In the genomic region with DNA sequence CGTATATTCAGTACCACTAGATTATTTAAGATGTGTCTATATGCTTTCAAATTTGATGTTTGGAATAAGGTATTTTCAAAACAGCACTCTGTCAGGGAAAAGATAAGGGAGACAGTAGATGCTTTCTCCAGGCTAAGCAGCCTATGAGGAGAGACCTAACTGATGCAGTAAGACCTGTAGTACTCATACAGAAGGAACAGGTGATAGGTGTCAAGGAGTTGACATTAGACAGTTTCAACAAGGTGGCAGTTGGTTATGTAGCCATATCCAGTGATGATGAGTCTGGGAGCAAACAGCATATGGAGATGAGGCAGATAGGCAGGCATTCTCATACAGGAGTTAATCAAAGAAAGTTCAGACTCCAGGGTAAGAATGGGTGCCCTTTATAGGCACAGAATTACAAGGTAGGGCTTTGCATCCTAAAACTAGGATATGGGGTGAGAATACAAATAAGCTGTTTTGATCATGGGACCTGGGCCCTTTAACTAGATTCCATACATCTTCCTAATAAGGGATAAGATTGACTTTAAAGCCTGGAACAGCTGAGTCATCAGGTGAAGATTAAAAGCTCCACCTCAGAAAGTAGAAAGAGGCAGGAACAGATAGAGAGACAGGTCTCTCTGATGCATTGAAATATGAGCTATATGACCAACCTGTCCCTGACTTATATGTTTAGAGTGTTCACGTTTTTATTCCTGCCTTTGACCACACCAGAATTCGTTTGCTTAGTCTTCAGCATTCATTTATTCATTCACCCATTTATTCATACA, we compare ENCODE assay signal across 28 cellular contexts. TPM values are rescaled to one million over a fixed set of nuclear protein-coding genes. Genes with fewer than 3 reads are reported as not detected.
A peak's percentile ranks its signal among the peaks of the same experiment; 100 is the strongest.
DNase-seq lines count a peak whose midpoint lies in the region; ATAC-seq, FAIRE-seq and TF ChIP-seq lines count a peak whose summit lies in the region.
"Had no signal": no experiment of that assay in that cellular context is flagged by ENCODE, and none has a peak within 500 bp of the region (broad histone marks: within the 10 kb centered on the region; RNA-seq: fewer than 3 reads in every experiment).

No MANE protein-coding gene starts in this region.

- RAD21 ChIA-PET in HCT116 (lab: Charles Lee; ENCODE audit: low non-redundant PET in 1 of 2, low total read pairs in 2 of 2, uncharacterized antibody in 2 of 2, unreplicated experiment in 2 of 2), result no interaction called here

- TF ChIP-seq CTCF in HCT116 (IDR thresholded peaks at IDR 0.05 in 2 of 3, conservative IDR thresholded peaks at IDR 0.05 in 1 of 3; ENCODE audit: borderline replicate concordance in 1 of 3, insufficient read depth in 1 of 3, low read depth in 2 of 3, low read length in 2 of 3), result no peak
- no peak for TF ChIP-seq CTCF in K562 (IDR thresholded peaks at IDR 0.05 in 2 of 3, conservative IDR thresholded peaks at IDR 0.05 in 1 of 3; ENCODE audit: insufficient read depth in 2 of 3, low read depth in 1 of 3, low read length in 3 of 3)
- no peak for TF ChIP-seq CTCF in kidney epithelial cell (IDR thresholded peaks at IDR 0.05; ENCODE audit: insufficient read depth, low read length, poor library complexity, severe bottlenecking)
- no peak for TF ChIP-seq CTCF in mucosa of descending colon (IDR thresholded peaks at IDR 0.05)
- no peak for TF ChIP-seq CTCF in natural killer cell (IDR thresholded peaks at IDR 0.05)

- H3K4me2 ChIP-seq in HCT116 (ENCODE audit: low read length) (peak overlapping the region; percentile 34), K562 (ENCODE audit: insufficient read depth, low read length) (no peak overlapping the region)
- H3K4me2 ChIP-seq: BLaER1 treated with 17β-estradiol and CSF1 and Interleukin-3, amounts not matched to agents 10 nM and 100 nM had no signal

- H3K9me3 Mint-ChIP-seq in natural killer cell, result no peaks in the 10 kb centered on the region
- H3K9me3 Mint-ChIP-seq: activated naive CD4-positive, alpha-beta T cell treated with anti-CD3 and anti-CD28 coated beads, Interleukin-2, amount 50 U/mL, for 72 hours; HFFc6 had no signal

- ATAC-seq in HCT116 (peak; percentile 73), K562 (peak; percentile 86), mucosa of descending colon (no peak), natural killer cell (no peak)

- in situ Hi-C loops in K562 (cut with MboI), result no loop called here

- H3K4me1 ChIP-seq in HCT116 (ENCODE audit: control insufficient read depth in 1 of 2, insufficient read depth in 2 of 2, low read length in 2 of 2) (peaks cover 6 to 12% of the 10 kb centered on the region in 2 experiments; a peak in 3 of 4 replicates), K562 (replicated peaks in 1 of 2; ENCODE audit: control insufficient read depth in 2 of 2, insufficient read depth in 2 of 2, low read length in 2 of 2) (peaks cover 0 to 8% of the 10 kb centered on the region in 2 experiments; a peak in 2 of 5 replicates), mucosa of descending colon (ENCODE audit: low read depth) (no peaks in the 10 kb centered on the region)
- H3K4me1 ChIP-seq: prostate gland, tibial artery had no signal

- H3K9me3 ChIP-seq in HCT116 (ENCODE audit: control insufficient read depth in 1 of 2, insufficient read depth in 1 of 2, low read depth in 1 of 2, low read length in 2 of 2), result no peaks in the 10 kb centered on the region; a peak in 1 of 4 replicates
- no peaks in the 10 kb centered on the region for H3K9me3 ChIP-seq in K562 (replicated peaks; ENCODE audit: control insufficient read depth, insufficient read depth, low read depth, low read length)
- no peaks in the 10 kb centered on the region for H3K9me3 ChIP-seq in mucosa of descending colon
- H3K9me3 ChIP-seq: prostate gland, tibial artery had no signal

- H4K20me1 ChIP-seq in HCT116 (ENCODE audit: insufficient read depth) (no peaks in the 10 kb centered on the region), K562 (replicated peaks; ENCODE audit: control insufficient read depth, insufficient read depth, low read length) (no peaks in the 10 kb centered on the region)
- H4K20me1 ChIP-seq: BLaER1 treated with 17β-estradiol and CSF1 and Interleukin-3, amounts not matched to agents 10 nM and 100 nM had no signal

- 7% methylated on average over 3 of the region's 3 CpGs for WGBS in K562 (ENCODE audit: insufficient coverage, low coverage, missing lambda C conversion rate)

- H3K79me2 ChIP-seq in HCT116 (ENCODE audit: insufficient read depth, low read length) (no peaks in the 10 kb centered on the region), K562 (ENCODE audit: control insufficient read depth, insufficient read depth, low read length) (no peaks in the 10 kb centered on the region)

- TF ChIP-seq POLR2A in HCT116 (IDR thresholded peaks at IDR 0.05; ENCODE audit: borderline replicate concordance, extremely low read depth, insufficient read depth, insufficient read length) (no peak), K562 (conservative IDR thresholded peaks at IDR 0.05) (no peak)

- H3K27ac Mint-ChIP-seq in natural killer cell, result no peak overlapping the region
- H3K27ac Mint-ChIP-seq: activated naive CD4-positive, alpha-beta T cell treated with anti-CD3 and anti-CD28 coated beads, Interleukin-2, amount 50 U/mL, for 72 hours; HFFc6; mesothelial cell of epicardium; naive B cell had no signal

- BruUV-seq in HCT116 (replicated peaks; lab: Mats Ljungman, UMichigan) (no TSS peak), K562 (replicated peaks; lab: Mats Ljungman, UMichigan) (no TSS peak)

- H2AFZ ChIP-seq in HCT116 (ENCODE audit: low read depth, low read length, poor library complexity, severe bottlenecking) (no peak overlapping the region), K562 (ENCODE audit: low read depth, low read length) (no peak overlapping the region)

- H3K36me3 ChIP-seq in HCT116 (ENCODE audit: control insufficient read depth in 1 of 2, insufficient read depth in 2 of 2, low read length in 2 of 2) (no peaks in the 10 kb centered on the region), K562 (ENCODE audit: control insufficient read depth, insufficient read depth, low read length) (no peaks in the 10 kb centered on the region), kidney epithelial cell (ENCODE audit: control insufficient read depth, insufficient read depth, low read length) (no peaks in the 10 kb centered on the region), mucosa of descending colon (ENCODE audit: low read depth) (no peaks in the 10 kb centered on the region)
- H3K36me3 ChIP-seq: prostate gland, tibial artery had no signal

- TF ChIP-seq RAD21 in HCT116 (IDR thresholded peaks at IDR 0.05; ENCODE audit: low read depth) (no peak), K562 (CRISPR knock-in tag; conservative IDR thresholded peaks at IDR 0.05 in 1 of 2, IDR thresholded peaks at IDR 0.05 in 1 of 2) (no peak)

- DNase-seq in DMS53 (lab: John Stamatoyannopoulos, UW) (peak; percentile 62), HCT116 (ENCODE audit: low read depth, low spot score) (peak; percentile 19), K562 (ENCODE audit: extremely low read depth in 1 of 4, low spot score in 3 of 4) (peak in 1 of 4 experiments; percentile 48), kidney epithelial cell (ENCODE audit: low read depth) (peak; percentile 5), mucosa of descending colon (no peak), NCI-H2227 treated with DMSO at 0.1 percent for 48 hours (lab: John Stamatoyannopoulos, UW) (no peak), natural killer cell (no peak)
- DNase-seq: activated CD4-positive, alpha-beta T cell treated with anti-CD3 and anti-CD28 coated beads for 48 hours; activated CD8-positive, alpha-beta memory T cell treated with anti-CD3 and anti-CD28 coated beads for 24 hours; activated effector memory CD4-positive, alpha-beta T cell treated with Interleukin-2 at 50 U/mL for 16 hours; anterior cingulate cortex; HFFc6; KG1; MM.1S; naive B cell; NCI-H1105 treated with DMSO at 0.1 percent for 48 hours; NCI-H187 treated with DMSO at 0.1 percent for 48 hours; NCI-H69; stimulated activated CD4-positive, alpha-beta T cell treated with anti-CD3 and anti-CD28 coated beads, Interleukin-4, amount 100 ng/mL, for 1 hour; SW 1271; T-helper 9 cell; tibial artery had no signal

- CTCF ChIA-PET in HCT116 (lab: Charles Lee) (interaction anchor here (1.0 kb wide), 1 partner anchor 10 kb away, joined by 3 read pairs; no protein-coding TSS in a partner anchor), K562 (lab: Yijun Ruan, JAX; ENCODE audit: low intra/inter-chr PET ratio) (no interaction called here)

- H3K27ac ChIP-seq in HCT116 (ENCODE audit: low read depth, low read length), result no peak overlapping the region
- H3K27ac ChIP-seq in K562 (ENCODE audit: extremely low read depth, low read depth, low read length), result no peak overlapping the region
- H3K27ac ChIP-seq: BLaER1 treated with 17β-estradiol and CSF1 and Interleukin-3, amounts not matched to agents 10 nM and 100 nM; prostate gland; tibial artery had no signal

- no peaks in the 10 kb centered on the region for H3K9me2 ChIP-seq in HCT116 (ENCODE audit: insufficient read depth)

- no peak overlapping the region for H3K4me3 ChIP-seq in HCT116 (replicated peaks in 1 of 2; ENCODE audit: low read depth in 1 of 2, low read length in 2 of 2)
- H3K4me3 ChIP-seq in K562, result no peak overlapping the region
- H3K4me3 ChIP-seq in kidney epithelial cell (ENCODE audit: low read depth, low read length), result no peak overlapping the region
- H3K4me3 ChIP-seq in mucosa of descending colon, result no peak overlapping the region
- H3K4me3 ChIP-seq: BLaER1 treated with 17β-estradiol and CSF1 and Interleukin-3, amounts not matched to agents 10 nM and 100 nM; prostate gland; tibial artery had no signal

- intact Hi-C loops in HCT116 (cut with micrococcal nuclease) (no loop called here), K562 (cut with micrococcal nuclease) (no loop called here), mucosa of descending colon (cut with DNase I, micrococcal nuclease) (no loop called here), natural killer cell (cut with micrococcal nuclease) (no loop called here)

- TF ChIP-seq EP300 in K562 (IDR thresholded peaks at IDR 0.05; ENCODE audit: low read length), result no peak

- no peaks in the 10 kb centered on the region for H3K27me3 ChIP-seq in HCT116 (ENCODE audit: insufficient read depth, low read length)
- no peaks in the 10 kb centered on the region for H3K27me3 ChIP-seq in K562 (ENCODE audit: control insufficient read depth in 2 of 2, insufficient read depth in 2 of 2, low read length in 2 of 2)
- H3K27me3 ChIP-seq in kidney epithelial cell (ENCODE audit: control insufficient read depth, insufficient read depth, low read length), result no peaks in the 10 kb centered on the region
- H3K27me3 ChIP-seq: BLaER1 treated with 17β-estradiol and CSF1 and Interleukin-3, amounts not matched to agents 10 nM and 100 nM; tibial artery had no signal

- FAIRE-seq in K562 (lab: Jason Lieb, UNC), result peak; percentile 32
- FAIRE-seq: endothelial cell of umbilical vein, RCC 7860 had no signal

- H3K9me1 ChIP-seq in K562 (ENCODE audit: control insufficient read depth, insufficient read depth, low read length), result no peaks in the 10 kb centered on the region

- POLR2A ChIA-PET in HCT116 (lab: Charles Lee), result interaction anchor here (1.0 kb wide), 1 partner anchor 10 kb away, joined by 3 read pairs; no protein-coding TSS in a partner anchor
- POLR2A ChIA-PET in K562 (lab: Yijun Ruan, JAX), result interaction anchor here (0.6 kb wide), 1 partner anchor 106 kb away, joined by 3 read pairs; no protein-coding TSS in a partner anchor

- no peak overlapping the region for H3K4me3 Mint-ChIP-seq in natural killer cell
- H3K4me3 Mint-ChIP-seq: HFFc6, mesothelial cell of epicardium, naive B cell had no signal

- H3K36me3 Mint-ChIP-seq in natural killer cell, result no peaks in the 10 kb centered on the region
- H3K36me3 Mint-ChIP-seq: activated naive CD4-positive, alpha-beta T cell treated with anti-CD3 and anti-CD28 coated beads, Interleukin-2, amount 50 U/mL, for 72 hours; naive B cell had no signal

- H3K9ac ChIP-seq in HCT116 (ENCODE audit: low read length) (no peak overlapping the region), K562 (ENCODE audit: insufficient read depth in 1 of 2, low read depth in 2 of 2, low read length in 2 of 2) (no peak overlapping the region)
- H3K9ac ChIP-seq: BLaER1 treated with 17β-estradiol and CSF1 and Interleukin-3, amounts not matched to agents 10 nM and 100 nM had no signal

- H3K4me1 Mint-ChIP-seq in natural killer cell, result no peaks in the 10 kb centered on the region
- H3K4me1 Mint-ChIP-seq: mesothelial cell of epicardium had no signal

- peaks cover 0 to 12% of the 10 kb centered on the region in 2 donors for H3K27me3 Mint-ChIP-seq in natural killer cell (ENCODE audit: low read depth in 2 of 2)
- H3K27me3 Mint-ChIP-seq: naive B cell had no signal

RNA-seq across cellular contexts. Expression of a gene that starts 7.9 kb away (rescaled TPM):
- total RNA-seq in HCT116 (2021; ENCODE audit: unreplicated experiment) (0.27 TPM), K562 (2014; rRNA removed) (0.14 TPM in 1 of 2 replicates, not detected in the other), K562 (2014; rRNA removed; fragmentation: Illumina TruSeq; extraction: Trizol) (0.11 and 0.32 TPM in 2 replicates), K562 (2015; rRNA removed; fragmentation: Illumina TruSeq; extraction: Trizol) (0.29 and 0.30 TPM in 2 replicates), K562 (2021) (0.11 TPM in 2 replicates), kidney epithelial cell (0.42 and 0.62 TPM in 2 replicates), mucosa of descending colon (under 1 TPM; 0.14 to 0.35 (median 0.19) TPM), natural killer cell (1 to 10 TPM in 1 of 3 donors, under 1 TPM in 2; 0.64 to 1.0 (median 0.95) TPM)
- 0.07 and 0.10 TPM in 2 replicates for polyA plus RNA-seq in HCT116 (2012)
- 0.18 TPM in 1 of 2 replicates, not detected in the other for total RNA-seq in K562 (2011; cell fraction: chromatin; rRNA removed; ENCODE audit: low replicate concordance)
- not detected in 2 replicates for total RNA-seq in K562 (2011; cell fraction: nucleolus; rRNA removed)
- total RNA-seq in K562 (2011; cell fraction: nucleoplasm; rRNA removed), result 0.46 TPM in 1 of 2 replicates, not detected in the other
- polyA plus RNA-seq in K562 (2011; rRNA removed) (0.04 and 0.19 TPM in 2 replicates), K562 (2014; fragmentation: Illumina TruSeq; extraction: Trizol) (0.29 and 0.30 TPM in 2 replicates), K562 (2014; fragmentation: Nextera tagmentation; extraction: Ambion mirVana) (under 1 TPM; 0.07 to 0.08 TPM), K562 (2014; rRNA removed) (0.03 and 0.15 TPM in 2 replicates)
- 0.10 TPM in 1 of 2 replicates, not detected in the other for polyA plus RNA-seq in K562 (2011; cell fraction: cytosol; rRNA removed)
- polyA plus RNA-seq in K562 (2011; cell fraction: nucleus; rRNA removed), result 0.33 and 0.42 TPM in 2 replicates
- polyA plus RNA-seq in K562 (2012), result 0.12 and 0.24 TPM in 2 replicates
- 0.14 and 0.15 TPM in 2 replicates for polyA minus RNA-seq in K562 (2011; rRNA and poly(A)+ RNA removed)
- polyA minus RNA-seq in K562 (2011; cell fraction: cytosol; rRNA and poly(A)+ RNA removed), result not detected in 2 replicates
- 0.13 and 0.33 TPM in 2 replicates for polyA minus RNA-seq in K562 (2011; cell fraction: nucleus; rRNA and poly(A)+ RNA removed)

RNA-seq across cellular contexts. Expression of a gene that starts 44.3 kb away (rescaled TPM):
- total RNA-seq in HCT116 (2021; ENCODE audit: unreplicated experiment) (18.2 TPM), K562 (2014; rRNA removed) (18.3 and 19.1 TPM in 2 replicates), K562 (2014; rRNA removed; fragmentation: Illumina TruSeq; extraction: Trizol) (37.7 and 42.9 TPM in 2 replicates), K562 (2015; rRNA removed; fragmentation: Illumina TruSeq; extraction: Trizol) (28.6 and 31.8 TPM in 2 replicates), K562 (2021) (20.1 and 25.6 TPM in 2 replicates), kidney epithelial cell (13.7 and 14.4 TPM in 2 replicates), mucosa of descending colon (10 to 100 TPM in 2 of 3 donors, 1 to 10 TPM in 1; 8.7 to 12.0 (median 10.7) TPM), natural killer cell (10 to 100 TPM; 16.4 to 20.0 (median 19.4) TPM)
- 6.9 and 8.0 TPM in 2 replicates for polyA plus RNA-seq in HCT116 (2012)
- 23.4 and 99.7 TPM in 2 replicates for total RNA-seq in K562 (2011; cell fraction: chromatin; rRNA removed; ENCODE audit: low replicate concordance)
- total RNA-seq in K562 (2011; cell fraction: nucleolus; rRNA removed), result 12.8 and 18.8 TPM in 2 replicates
- 23.4 and 26.0 TPM in 2 replicates for total RNA-seq in K562 (2011; cell fraction: nucleoplasm; rRNA removed)
- polyA plus RNA-seq in K562 (2011; rRNA removed) (35.8 and 39.3 TPM in 2 replicates), K562 (2014; fragmentation: Illumina TruSeq; extraction: Trizol) (27.2 and 31.3 TPM in 2 replicates), K562 (2014; fragmentation: Nextera tagmentation; extraction: Ambion mirVana) (10 to 100 TPM; 11.8 to 16.2 TPM), K562 (2014; rRNA removed) (27.5 and 29.7 TPM in 2 replicates)
- polyA plus RNA-seq in K562 (2011; cell fraction: cytosol; rRNA removed), result 4.5 and 8.0 TPM in 2 replicates
- 31.8 and 55.7 TPM in 2 replicates for polyA plus RNA-seq in K562 (2011; cell fraction: nucleus; rRNA removed)
- polyA plus RNA-seq in K562 (2012), result 13.7 and 17.0 TPM in 2 replicates
- polyA minus RNA-seq in K562 (2011; rRNA and poly(A)+ RNA removed), result 23.9 and 31.9 TPM in 2 replicates
- polyA minus RNA-seq in K562 (2011; cell fraction: cytosol; rRNA and poly(A)+ RNA removed), result 11.1 and 11.2 TPM in 2 replicates
- polyA minus RNA-seq in K562 (2011; cell fraction: nucleus; rRNA and poly(A)+ RNA removed), result 22.1 and 40.3 TPM in 2 replicates

RNA-seq across cellular contexts. Expression of a gene that starts 52.9 kb away (rescaled TPM):
- total RNA-seq in HCT116 (2021; ENCODE audit: unreplicated experiment) (24.4 TPM), K562 (2014; rRNA removed) (31.9 and 36.2 TPM in 2 replicates), K562 (2014; rRNA removed; fragmentation: Illumina TruSeq; extraction: Trizol) (63.9 and 72.5 TPM in 2 replicates), K562 (2015; rRNA removed; fragmentation: Illumina TruSeq; extraction: Trizol) (69.4 and 77.3 TPM in 2 replicates), K562 (2021) (37.3 and 42.8 TPM in 2 replicates), kidney epithelial cell (36.8 and 38.6 TPM in 2 replicates), mucosa of descending colon (10 to 100 TPM; 21.0 to 58.0 (median 34.2) TPM), natural killer cell (10 to 100 TPM; 47.0 to 48.9 (median 47.1) TPM)
- 11.3 and 11.4 TPM in 2 replicates for polyA plus RNA-seq in HCT116 (2012)
- total RNA-seq in K562 (2011; cell fraction: chromatin; rRNA removed; ENCODE audit: low replicate concordance), result 5.0 and 8.2 TPM in 2 replicates
- 1.8 and 2.4 TPM in 2 replicates for total RNA-seq in K562 (2011; cell fraction: nucleolus; rRNA removed)
- 6.2 and 6.5 TPM in 2 replicates for total RNA-seq in K562 (2011; cell fraction: nucleoplasm; rRNA removed)
- polyA plus RNA-seq in K562 (2011; rRNA removed) (40.4 and 42.9 TPM in 2 replicates), K562 (2014; fragmentation: Illumina TruSeq; extraction: Trizol) (64.1 and 89.8 TPM in 2 replicates), K562 (2014; fragmentation: Nextera tagmentation; extraction: Ambion mirVana) (10 to 100 TPM; 48.7 to 53.2 TPM), K562 (2014; rRNA removed) (44.4 and 48.0 TPM in 2 replicates)
- polyA plus RNA-seq in K562 (2011; cell fraction: cytosol; rRNA removed), result 14.8 and 24.2 TPM in 2 replicates
- 9.8 and 12.7 TPM in 2 replicates for polyA plus RNA-seq in K562 (2011; cell fraction: nucleus; rRNA removed)
- polyA plus RNA-seq in K562 (2012), result 35.1 and 39.5 TPM in 2 replicates
- polyA minus RNA-seq in K562 (2011; rRNA and poly(A)+ RNA removed), result 18.0 and 22.8 TPM in 2 replicates
- 8.6 and 9.0 TPM in 2 replicates for polyA minus RNA-seq in K562 (2011; cell fraction: cytosol; rRNA and poly(A)+ RNA removed)
- polyA minus RNA-seq in K562 (2011; cell fraction: nucleus; rRNA and poly(A)+ RNA removed), result 3.9 and 5.7 TPM in 2 replicates

RNA-seq across cellular contexts. Expression of a gene that starts 56.8 kb away (rescaled TPM):
- total RNA-seq in HCT116 (2021; ENCODE audit: unreplicated experiment) (9.8 TPM), K562 (2014; rRNA removed) (5.4 and 6.3 TPM in 2 replicates), K562 (2014; rRNA removed; fragmentation: Illumina TruSeq; extraction: Trizol) (9.3 and 9.5 TPM in 2 replicates), K562 (2015; rRNA removed; fragmentation: Illumina TruSeq; extraction: Trizol) (9.0 and 10.3 TPM in 2 replicates), K562 (2021) (6.5 and 7.5 TPM in 2 replicates), kidney epithelial cell (9.3 and 13.6 TPM in 2 replicates), mucosa of descending colon (10 to 100 TPM in 1 of 3 donors, 1 to 10 TPM in 2; 5.5 to 19.5 (median 6.7) TPM), natural killer cell (10 to 100 TPM; 28.6 to 31.4 (median 29.1) TPM)
- 1.8 and 2.7 TPM in 2 replicates for polyA plus RNA-seq in HCT116 (2012)
- 4.2 and 13.2 TPM in 2 replicates for total RNA-seq in K562 (2011; cell fraction: chromatin; rRNA removed; ENCODE audit: low replicate concordance)
- 1.2 and 1.3 TPM in 2 replicates for total RNA-seq in K562 (2011; cell fraction: nucleolus; rRNA removed)
- 2.1 and 3.7 TPM in 2 replicates for total RNA-seq in K562 (2011; cell fraction: nucleoplasm; rRNA removed)
- polyA plus RNA-seq in K562 (2011; rRNA removed) (5.2 and 7.0 TPM in 2 replicates), K562 (2014; fragmentation: Illumina TruSeq; extraction: Trizol) (6.5 and 6.9 TPM in 2 replicates), K562 (2014; fragmentation: Nextera tagmentation; extraction: Ambion mirVana) (1 to 10 TPM; 3.2 to 3.3 TPM), K562 (2014; rRNA removed) (3.7 and 4.5 TPM in 2 replicates)
- 0.76 and 2.3 TPM in 2 replicates for polyA plus RNA-seq in K562 (2011; cell fraction: cytosol; rRNA removed)
- 3.3 and 4.0 TPM in 2 replicates for polyA plus RNA-seq in K562 (2011; cell fraction: nucleus; rRNA removed)
- polyA plus RNA-seq in K562 (2012), result 2.9 and 3.0 TPM in 2 replicates
- 10.0 and 13.8 TPM in 2 replicates for polyA minus RNA-seq in K562 (2011; rRNA and poly(A)+ RNA removed)
- 3.7 and 5.6 TPM in 2 replicates for polyA minus RNA-seq in K562 (2011; cell fraction: cytosol; rRNA and poly(A)+ RNA removed)
- 2.7 and 3.4 TPM in 2 replicates for polyA minus RNA-seq in K562 (2011; cell fraction: nucleus; rRNA and poly(A)+ RNA removed)

Comparison
In these comparisons a context has a peak if more than half of its experiments do, and no peak if none do; other contexts are left out.
1. DNase-seq: peak in DMS53 (single experiment), HCT116 (single experiment) and kidney epithelial cell (single experiment); none in mucosa of descending colon (0 of 3), NCI-H2227 treated with DMSO at 0.1 percent for 48 hours (single experiment) and natural killer cell (single experiment).
2. ATAC-seq: peak in HCT116 (single experiment) and K562 (single experiment); none in mucosa of descending colon (single experiment) and natural killer cell (0 of 3).